11 cellular contexts compared by ENCODE assay signal in genomic region chr16:53084736-53085538, GRCh38. TPM values are rescaled to one million over a fixed set of nuclear protein-coding genes. Genes with fewer than 3 reads are reported as not detected.
DNase-seq lines count a peak whose midpoint lies in the region; FAIRE-seq and TF ChIP-seq lines count a peak whose summit lies in the region.
"Had no signal": no experiment of that assay in that cellular context is flagged by ENCODE, and none has a peak within 500 bp of the region (broad histone marks: within the 10 kb centered on the region; RNA-seq: fewer than 3 reads in every experiment).

No MANE protein-coding gene starts in this region.

- no peaks in the 10 kb centered on the region for H3K36me3 Mint-ChIP-seq in neural crest cell (ENCODE audit: low read depth)

- H3K4me3 ChIP-seq in Peyer's patch (no peak overlapping the region), fibroblast of the aortic adventitia (ENCODE audit: low read depth, low read length) (no peak overlapping the region), transverse colon (no peak overlapping the region)

- no peak for FAIRE-seq in RCC 7860 (lab: Jason Lieb, UNC)
- FAIRE-seq: frontal cortex had no signal

- intact Hi-C loops in transverse colon (cut with DNase I; ENCODE audit: low total_unique reads) = no loop called here

- TF ChIP-seq POLR2A in Peyer's patch (IDR thresholded peaks at IDR 0.05) = no peak
- no peak for TF ChIP-seq POLR2A in transverse colon (IDR thresholded peaks at IDR 0.05)

- H3K36me3 ChIP-seq in Peyer's patch (no peaks in the 10 kb centered on the region), transverse colon (no peaks in the 10 kb centered on the region)

- H3K4me1 ChIP-seq in Peyer's patch = peaks cover 0 to 26% (median under 1%) of the 10 kb centered on the region in 4 donors
- peaks cover 18 to 46% (median 37%) of the 10 kb centered on the region in 4 donors for H3K4me1 ChIP-seq in transverse colon

- H3K27me3 Mint-ChIP-seq in neural crest cell (ENCODE audit: low read depth) = no peaks in the 10 kb centered on the region
- H3K27me3 Mint-ChIP-seq: activated T-helper 17 cell treated with anti-CD3 and anti-CD28 coated beads, Interleukin-2, amount 50 U/mL, for 72 hours; central memory CD8-positive, alpha-beta T cell; stimulated activated naive B cell treated with anti-CD40 and anti-IgM and Interleukin-4, amounts not matched to agents 10 μg/mL and 1 μg/mL and 100 μg/mL, for 72 hours had no signal

- no peak for TF ChIP-seq CTCF in Peyer's patch (IDR thresholded peaks at IDR 0.05)
- no peak for TF ChIP-seq CTCF in fibroblast of the aortic adventitia (IDR thresholded peaks at IDR 0.05; ENCODE audit: insufficient read depth, low read length)
- TF ChIP-seq CTCF in neural crest cell (conservative IDR thresholded peaks at IDR 0.05) = no peak
- TF ChIP-seq CTCF in transverse colon (IDR thresholded peaks at IDR 0.05) = no peak

- TF ChIP-seq EP300 in transverse colon (IDR thresholded peaks at IDR 0.05; ENCODE audit: low read depth) = no peak

- DNase-seq in Peyer's patch (no peak), fibroblast of the aortic adventitia (ENCODE audit: low read depth) (peak; percentile 17), neural crest cell (ENCODE audit: low read depth, low spot score) (no peak), transverse colon (no peak), RCC 7860 (ENCODE audit: low spot score) (no peak), T1000 (lab: John Stamatoyannopoulos, UW) (no peak), NCI-H526 treated with DMSO at 0.1 percent for 48 hours (lab: John Stamatoyannopoulos, UW) (no peak)
- DNase-seq: stimulated activated naive B cell treated with anti-CD40 and anti-IgM and Interleukin-4, amounts not matched to agents 10 μg/mL and 1 μg/mL and 100 μg/mL, for 72 hours had no signal

- in situ Hi-C loops in transverse colon (cut with MboI; ENCODE audit: low pct_ligation_motif_present in 1 of 4, low pct_unique_long_range_greater_than_20kb in 1 of 4, low sequenced_read_pairs in 3 of 4) = no loop called here

- H3K27ac Mint-ChIP-seq in neural crest cell (ENCODE audit: unreplicated experiment) = peak overlapping the region; percentile 52
- H3K27ac Mint-ChIP-seq: activated T-helper 17 cell treated with anti-CD3 and anti-CD28 coated beads, Interleukin-2, amount 50 U/mL, for 72 hours had no signal

- H3K4me3 Mint-ChIP-seq in neural crest cell = no peak overlapping the region
- H3K4me3 Mint-ChIP-seq: activated T-helper 17 cell treated with anti-CD3 and anti-CD28 coated beads, Interleukin-2, amount 50 U/mL, for 72 hours; central memory CD8-positive, alpha-beta T cell; stimulated activated naive B cell treated with anti-CD40 and anti-IgM and Interleukin-4, amounts not matched to agents 10 μg/mL and 1 μg/mL and 100 μg/mL, for 72 hours had no signal

- H3K27ac ChIP-seq in Peyer's patch = peak overlapping the region in 3 of 4 donors; percentile 26 to 58 (median 35)
- peak overlapping the region; percentile 43 to 70 (median 57) for H3K27ac ChIP-seq in transverse colon

- 63 to 90% methylated on average over 2 to 9 of the region's 9 CpGs for WGBS in transverse colon (ENCODE audit: low coverage in 1 of 2), 2 donors

- H3K9me3 Mint-ChIP-seq in neural crest cell = no peaks in the 10 kb centered on the region
- H3K9me3 Mint-ChIP-seq: activated T-helper 17 cell treated with anti-CD3 and anti-CD28 coated beads, Interleukin-2, amount 50 U/mL, for 72 hours; central memory CD8-positive, alpha-beta T cell; stimulated activated naive B cell treated with anti-CD40 and anti-IgM and Interleukin-4, amounts not matched to agents 10 μg/mL and 1 μg/mL and 100 μg/mL, for 72 hours had no signal

- H3K4me1 Mint-ChIP-seq in neural crest cell = peaks cover 43% of the 10 kb centered on the region

- H3K9me3 ChIP-seq in Peyer's patch (no peaks in the 10 kb centered on the region), transverse colon (no peaks in the 10 kb centered on the region)

- H3K27me3 ChIP-seq in Peyer's patch (no peaks in the 10 kb centered on the region), transverse colon (no peaks in the 10 kb centered on the region)

RNA-seq across cellular contexts. Expression of gene CHD9, which starts 30.1 kb away (rescaled TPM):
- total RNA-seq in Peyer's patch = 100 to 1,000 TPM in 1 of 4 donors, 10 to 100 TPM in 3; 48.4 to 187 (median 79.3) TPM
- total RNA-seq in fibroblast of the aortic adventitia (ENCODE audit: low replicate concordance) = 70.8 and 90.6 TPM in 2 replicates
- total RNA-seq in neural crest cell = 76.0 and 76.6 TPM in 2 replicates
- 100 to 1,000 TPM in 1 of 4 donors, 10 to 100 TPM in 3; 37.4 to 112 (median 64.4) TPM for total RNA-seq in transverse colon

RNA-seq across cellular contexts. Expression of gene CHD9NB, which starts 32.2 kb away (rescaled TPM):
- 1 to 10 TPM in 3 of 4 donors, not detected in 1; 2.4 to 6.9 (median 3.2) TPM for total RNA-seq in Peyer's patch
- 1.6 and 2.3 TPM in 2 replicates for total RNA-seq in fibroblast of the aortic adventitia (ENCODE audit: low replicate concordance)
- 0.61 and 0.75 TPM in 2 replicates for total RNA-seq in neural crest cell
- total RNA-seq in transverse colon = 1 to 10 TPM in 2 of 4 donors, not detected in 2; 3.0 to 3.1 TPM
